ENCODE assay signal across 9 cellular contexts in genomic region chr12:118358008-118358359, GRCh38. TPM values are rescaled to one million over a fixed set of nuclear protein-coding genes. Genes with fewer than 3 reads are reported as not detected.
DNase-seq lines count a peak whose midpoint lies in the region; ATAC-seq, FAIRE-seq and TF ChIP-seq lines count a peak whose summit lies in the region.
"Had no signal": no experiment of that assay in that cellular context is flagged by ENCODE, and none has a peak within 500 bp of the region (broad histone marks: within the 10 kb centered on the region; RNA-seq: fewer than 3 reads in every experiment).

No MANE protein-coding gene starts in this region.

- H3K27ac ChIP-seq in CD8-positive, alpha-beta T cell (ENCODE audit: low read depth, low read length), result no peak overlapping the region
- H3K27ac ChIP-seq in GM12878 (ENCODE audit: control insufficient read depth, insufficient read depth) (peak overlapping the region; percentile 89), mesendoderm (ENCODE audit: low read depth, low read length) (no peak overlapping the region)

- H3K9me3 ChIP-seq in CD8-positive, alpha-beta T cell (ENCODE audit: low read length), result no peaks in the 10 kb centered on the region
- H3K9me3 ChIP-seq in GM12878 (replicated peaks; ENCODE audit: control insufficient read depth, insufficient read depth, low read length), result peaks cover 6% of the 10 kb centered on the region

- peaks cover 35% of the 10 kb centered on the region for H3K4me1 ChIP-seq in CD8-positive, alpha-beta T cell (ENCODE audit: insufficient read depth, low read length)
- H3K4me1 ChIP-seq in GM12878 (ENCODE audit: control insufficient read depth, insufficient read depth, low read length) (peaks cover 6% of the 10 kb centered on the region; the same call in 1 of the 2 replicates), mesendoderm (ENCODE audit: control insufficient read depth, low read depth, low read length) (no peaks in the 10 kb centered on the region)

- TF ChIP-seq POLR2A in GM12878 (IDR thresholded peaks at IDR 0.05; ENCODE audit: low read depth, low read length), result no peak

- no peak overlapping the region for H4K5ac ChIP-seq in mesendoderm (ENCODE audit: low read length)

- H3K4me3 Mint-ChIP-seq in CD8-positive, alpha-beta T cell, result peak overlapping the region; percentile 94
- H3K4me3 Mint-ChIP-seq in natural killer cell treated with Interleukin-12 subunit alpha and Interleukin-12 subunit beta and Interleukin-15 and Interleukin-18, amount 100 ng/mL, for 72 hours, result peak overlapping the region; percentile 89

- in situ Hi-C loops in GM12878 (cut with MboI) (loop anchor here (5.0 kb wide), 1 partner anchor 46 kb away; no protein-coding TSS in a partner anchor), KBM-7 (cut with MboI; ENCODE audit: low pct_unique_long_range_greater_than_20kb, low sequenced_read_pairs) (no loop called here)

- H3K79me2 ChIP-seq in GM12878 (ENCODE audit: control insufficient read depth, insufficient read depth, low read length), result peaks cover 68% of the 10 kb centered on the region
- no peaks in the 10 kb centered on the region for H3K79me2 ChIP-seq in mesendoderm (ENCODE audit: control insufficient read depth, insufficient read depth, low read length)

- RAD21 ChIA-PET in GM12878 (lab: Charles Lee; ENCODE audit: unreplicated experiment), result interaction anchor here (0.6 to 6.9 kb wide), 27 partner anchors 9 to 483 kb away, joined by 3 to 98 read pairs (median 9); partner anchors contain the start of genes SUDS3, TAOK3 and WSB2

- no peaks in the 10 kb centered on the region for H3K79me1 ChIP-seq in mesendoderm (ENCODE audit: low read length)

- no peaks in the 10 kb centered on the region for H3K36me3 ChIP-seq in CD8-positive, alpha-beta T cell (ENCODE audit: insufficient read depth, low read length)
- H3K36me3 ChIP-seq in GM12878 (ENCODE audit: control insufficient read depth in 2 of 2, insufficient read depth in 2 of 2, low read length in 1 of 2) (peaks cover 0 to 4% of the 10 kb centered on the region in 2 experiments; a peak in 1 of 4 replicates), mesendoderm (ENCODE audit: control insufficient read depth, insufficient read depth, low read length) (no peaks in the 10 kb centered on the region)

- H3K27ac Mint-ChIP-seq in CD8-positive, alpha-beta T cell, result peak overlapping the region; percentile 91
- H3K27ac Mint-ChIP-seq in natural killer cell treated with Interleukin-12 subunit alpha and Interleukin-12 subunit beta and Interleukin-15 and Interleukin-18, amount 100 ng/mL, for 72 hours, result peak overlapping the region; percentile 88 to 98

- BruUV-seq in GM12878 (replicated peaks; lab: Mats Ljungman, UMichigan), result no TSS peak

- H3K9ac ChIP-seq in GM12878 (ENCODE audit: control insufficient read depth, insufficient read depth, low read length), result peak overlapping the region; percentile 71
- H3K9ac ChIP-seq in mesendoderm (ENCODE audit: low read length), result no peak overlapping the region

- H2AK5ac ChIP-seq in mesendoderm (ENCODE audit: low read length), result no peak overlapping the region

- H3K56ac ChIP-seq in mesendoderm (ENCODE audit: low read length), result no peak overlapping the region

- SMC1A ChIA-PET in GM12878 (lab: Charles Lee; ENCODE audit: uncharacterized antibody, unreplicated experiment), result interaction anchor here (0.9 to 8.7 kb wide), 27 partner anchors 8 to 237 kb away, joined by 3 to 125 read pairs (median 9); partner anchors contain the start of genes PEBP1, SUDS3 and TAOK3

- no peak for ATAC-seq in CD8-positive, alpha-beta T cell
- no peak for ATAC-seq in GM12878
- ATAC-seq in natural killer cell treated with Interleukin-12 subunit alpha and Interleukin-12 subunit beta and Interleukin-15 and Interleukin-18, amount 100 ng/mL, for 72 hours, result no peak

- H3K9me3 Mint-ChIP-seq in CD8-positive, alpha-beta T cell, result no peaks in the 10 kb centered on the region
- no peaks in the 10 kb centered on the region for H3K9me3 Mint-ChIP-seq in natural killer cell treated with Interleukin-12 subunit alpha and Interleukin-12 subunit beta and Interleukin-15 and Interleukin-18, amount 100 ng/mL, for 72 hours

- H2BK5ac ChIP-seq in mesendoderm (ENCODE audit: low read length), result no peak overlapping the region

- H2BK15ac ChIP-seq in mesendoderm (replicated peaks; ENCODE audit: low read depth), result no peak overlapping the region

- H3K27me3 ChIP-seq in CD8-positive, alpha-beta T cell (ENCODE audit: insufficient read depth, low read length), result no peaks in the 10 kb centered on the region
- H3K27me3 ChIP-seq in GM12878 (replicated peaks in 1 of 2; ENCODE audit: control insufficient read depth in 2 of 2, insufficient read depth in 2 of 2, low read length in 1 of 2) (no peaks in the 10 kb centered on the region), mesendoderm (ENCODE audit: insufficient read depth, low read length, poor library complexity) (no peaks in the 10 kb centered on the region)

- no peak overlapping the region for H3K23ac ChIP-seq in mesendoderm (ENCODE audit: low read length)

- no peak overlapping the region for H3K4ac ChIP-seq in mesendoderm (ENCODE audit: low read depth, low read length)

- H2BK120ac ChIP-seq in mesendoderm (ENCODE audit: low read depth, low read length), result no peak overlapping the region

- no peak for TF ChIP-seq EP300 in GM12878 (IDR thresholded peaks at IDR 0.05; ENCODE audit: borderline replicate concordance in 1 of 2, control insufficient read depth in 1 of 2, low read depth in 2 of 2, low read length in 2 of 2)

- POLR2A ChIA-PET in CD8-positive, alpha-beta T cell (lab: Charles Lee), result interaction anchor here (0.7 to 4.5 kb wide), 3 partner anchors 12 to 79 kb away, joined by 3 to 24 read pairs (median 5); partner anchors contain the start of gene SUDS3
- POLR2A ChIA-PET in GM12878 (lab: Charles Lee), result interaction anchor here (0.6 to 5.9 kb wide), 13 partner anchors 9 to 174 kb away, joined by 3 to 68 read pairs (median 10); partner anchors contain the start of genes SUDS3 and TAOK3

- no peak for FAIRE-seq in GM12878 (lab: Jason Lieb, UNC)

- TF ChIP-seq CTCF in CD8-positive, alpha-beta T cell (IDR thresholded peaks at IDR 0.05), result no peak
- no peak for TF ChIP-seq CTCF in GM12878 (IDR thresholded peaks at IDR 0.05 in 2 of 3, conservative IDR thresholded peaks at IDR 0.05 in 1 of 3; ENCODE audit: control insufficient read depth in 2 of 3, extremely low read depth in 1 of 3, insufficient read depth in 1 of 3, low read depth in 3 of 3, low read length in 3 of 3)

- intact Hi-C loops in CD8-positive, alpha-beta T cell (cut with DNase I, micrococcal nuclease), result loop anchor here in 1 of 2 experiments (5.0 kb wide), 2 partner anchors 51 to 221 kb away; partner anchors contain the start of gene PEBP1
- intact Hi-C loops in GM12878 (cut with micrococcal nuclease; ENCODE audit: unreplicated experiment), result loop anchor here (2.0 to 5.0 kb wide), 3 partner anchors 51 to 176 kb away; no protein-coding TSS in a partner anchor

- CTCF ChIA-PET in CD8-positive, alpha-beta T cell (lab: Charles Lee), result interaction anchor here (2.6 to 6.5 kb wide), 2 partner anchors 15 to 19 kb away, joined by 9 to 66 read pairs; partner anchors contain the start of genes SUDS3 and TAOK3
- CTCF ChIA-PET in GM12878 (lab: Yijun Ruan, JAX), result interaction anchor here (0.7 to 7.6 kb wide), 32 partner anchors 10 to 297 kb away, joined by 3 to 98 read pairs (median 6); partner anchors contain the start of genes SUDS3, TAOK3 and WSB2

- H3K4me1 Mint-ChIP-seq in CD8-positive, alpha-beta T cell (ENCODE audit: low read depth), result peaks cover 64% of the 10 kb centered on the region
- peaks cover 40 to 46% of the 10 kb centered on the region in 2 donors for H3K4me1 Mint-ChIP-seq in natural killer cell treated with Interleukin-12 subunit alpha and Interleukin-12 subunit beta and Interleukin-15 and Interleukin-18, amount 100 ng/mL, for 72 hours (ENCODE audit: low read depth in 2 of 2)

- H3K36me3 Mint-ChIP-seq in CD8-positive, alpha-beta T cell, result peaks cover 19% of the 10 kb centered on the region
- H3K36me3 Mint-ChIP-seq in natural killer cell treated with Interleukin-12 subunit alpha and Interleukin-12 subunit beta and Interleukin-15 and Interleukin-18, amount 100 ng/mL, for 72 hours, result peaks cover 10% of the 10 kb centered on the region

- WGBS in GM12878 (ENCODE audit: insufficient coverage, insufficient replicate concordance, low lambda C conversion rate, missing lambda C conversion rate), result 7% methylated on average over 1 of the region's 1 CpG
- WGBS in mesendoderm (ENCODE audit: extremely low coverage, insufficient coverage, low lambda C conversion rate), result no CpG with 5 or more reads among the region's 1 CpG

- no peaks in the 10 kb centered on the region for H3K27me3 Mint-ChIP-seq in CD8-positive, alpha-beta T cell (ENCODE audit: low read depth)
- H3K27me3 Mint-ChIP-seq in natural killer cell treated with Interleukin-12 subunit alpha and Interleukin-12 subunit beta and Interleukin-15 and Interleukin-18, amount 100 ng/mL, for 72 hours, result no peaks in the 10 kb centered on the region

- TF ChIP-seq RAD21 in GM12878 (IDR thresholded peaks at IDR 0.05; ENCODE audit: insufficient read depth, low read depth, low read length), result no peak

- no peak overlapping the region for H4K8ac ChIP-seq in mesendoderm (ENCODE audit: low read depth, low read length)

- peak overlapping the region; percentile 65 for H3K4me3 ChIP-seq in CD8-positive, alpha-beta T cell (ENCODE audit: low read depth, low read length)
- H3K4me3 ChIP-seq in Jurkat, Clone E6-1 (ENCODE audit: low read length), result peak overlapping the region; percentile 67
- H3K4me3 ChIP-seq in GM12878 (peak overlapping the region; percentile 67), mesendoderm (ENCODE audit: low read length) (no peak overlapping the region)

- H3K18ac ChIP-seq in mesendoderm (ENCODE audit: low read length), result no peak overlapping the region

- no peak overlapping the region for H2AFZ ChIP-seq in GM12878 (ENCODE audit: control insufficient read depth, low read depth, low read length)

- no peak for DNase-seq in CD8-positive, alpha-beta T cell
- no peak for DNase-seq in Jurkat, Clone E6-1 (ENCODE audit: low read depth, low spot score)
- DNase-seq in GM12878 (ENCODE audit: low read depth, low spot score), result no peak
- no peak for DNase-seq in natural killer cell treated with Interleukin-12 subunit alpha and Interleukin-12 subunit beta and Interleukin-15 and Interleukin-18, amount 100 ng/mL, for 72 hours (ENCODE audit: low spot score)
- no peak for DNase-seq in occipital lobe (lab: John Stamatoyannopoulos, UW)
- no peak for DNase-seq in KBM-7
- no peak for DNase-seq in mesendoderm
- no peak for DNase-seq in NCI-H2196 (lab: John Stamatoyannopoulos, UW; ENCODE audit: unreplicated experiment)
- DNase-seq: activated gamma-delta T cell had no signal

- H3K4me2 ChIP-seq in GM12878 (ENCODE audit: control insufficient read depth, insufficient read depth) (peak overlapping the region; percentile 71), mesendoderm (ENCODE audit: low read length) (no peak overlapping the region)

- H4K20me1 ChIP-seq in GM12878 (ENCODE audit: control insufficient read depth, insufficient read depth), result no peaks in the 10 kb centered on the region

RNA-seq across cellular contexts. Expression of gene TAOK3, which starts 14.7 kb away (rescaled TPM):
- total RNA-seq in CD8-positive, alpha-beta T cell, result 10 to 100 TPM; 46.5 to 47.3 TPM
- polyA plus RNA-seq in Jurkat, Clone E6-1 (2012; ENCODE audit: insufficient read depth, insufficient read length), result 55.1 TPM
- total RNA-seq in GM12878 (2013; cell fraction: nucleolus; rRNA removed), result 292 and 310 TPM in 2 replicates
- total RNA-seq in GM12878 (2014; rRNA removed) (43.7 and 56.1 TPM in 2 replicates), GM12878 (2014; rRNA removed; fragmentation: Illumina TruSeq; extraction: Trizol) (92.8 and 93.7 TPM in 2 replicates), GM12878 (2021) (50.7 and 52.0 TPM in 2 replicates), occipital lobe (52.9 TPM)
- polyA plus RNA-seq in GM12878 (2011; ENCODE audit: low read depth), result 29.8 TPM
- polyA plus RNA-seq in GM12878 (2011; rRNA removed) (129 and 131 TPM in 2 replicates), GM12878 (2014; fragmentation: Illumina TruSeq; extraction: Trizol) (98.9 and 117 TPM in 2 replicates), GM12878 (2014; fragmentation: Nextera tagmentation; extraction: Ambion mirVana) (10 to 100 TPM; 41.3 to 42.5 TPM), GM12878 (2014; rRNA removed) (37.7 and 47.3 TPM in 2 replicates), GM12878 (2016; fragmentation: Nextera tagmentation; extraction: Ambion mirVana) (10 to 100 TPM; 63.6 to 69.5 TPM)
- 71.4 and 104 TPM in 2 replicates for polyA plus RNA-seq in GM12878 (2011; cell fraction: cytosol; rRNA removed)
- 62.7 and 82.1 TPM in 2 replicates for polyA plus RNA-seq in GM12878 (2011; cell fraction: nucleus; rRNA removed)
- 35.8 and 44.5 TPM in 2 replicates for polyA plus RNA-seq in GM12878 (2012)
- polyA minus RNA-seq in GM12878 (2011; rRNA and poly(A)+ RNA removed), result 214 and 256 TPM in 2 replicates
- 46.5 and 53.7 TPM in 2 replicates for polyA minus RNA-seq in GM12878 (2011; cell fraction: cytosol; rRNA and poly(A)+ RNA removed)
- polyA minus RNA-seq in GM12878 (2011; cell fraction: nucleus; rRNA and poly(A)+ RNA removed), result 57.2 and 77.2 TPM in 2 replicates
- 100 to 1,000 TPM; 106 to 107 TPM for total RNA-seq in natural killer cell treated with Interleukin-12 subunit alpha and Interleukin-12 subunit beta and Interleukin-15 and Interleukin-18, amount 100 ng/mL, for 72 hours
- polyA plus RNA-seq in mesendoderm (2013, experiment 1 of 2), result 5.0 TPM
- polyA plus RNA-seq in mesendoderm (2013, experiment 2 of 2), result 5.2 TPM

RNA-seq across cellular contexts. Expression of gene SUDS3, which starts 18.4 kb away (rescaled TPM):
- total RNA-seq in CD8-positive, alpha-beta T cell, result 10 to 100 TPM; 23.0 to 23.6 TPM
- polyA plus RNA-seq in Jurkat, Clone E6-1 (2012; ENCODE audit: insufficient read depth, insufficient read length), result 26.1 TPM
- 56.9 and 67.2 TPM in 2 replicates for total RNA-seq in GM12878 (2013; cell fraction: nucleolus; rRNA removed)
- total RNA-seq in GM12878 (2014; rRNA removed), result 25.9 and 26.4 TPM in 2 replicates
- 21.3 and 22.0 TPM in 2 replicates for total RNA-seq in GM12878 (2014; rRNA removed; fragmentation: Illumina TruSeq; extraction: Trizol)
- total RNA-seq in GM12878 (2021), result 21.1 and 21.3 TPM in 2 replicates
- 14.3 TPM for polyA plus RNA-seq in GM12878 (2011; ENCODE audit: low read depth)
- polyA plus RNA-seq in GM12878 (2011; rRNA removed), result 42.8 and 52.1 TPM in 2 replicates
- 19.6 and 25.2 TPM in 2 replicates for polyA plus RNA-seq in GM12878 (2011; cell fraction: cytosol; rRNA removed)
- polyA plus RNA-seq in GM12878 (2011; cell fraction: nucleus; rRNA removed), result 40.3 and 42.7 TPM in 2 replicates
- 16.0 and 16.4 TPM in 2 replicates for polyA plus RNA-seq in GM12878 (2012)
- 22.5 and 25.0 TPM in 2 replicates for polyA plus RNA-seq in GM12878 (2014; fragmentation: Illumina TruSeq; extraction: Trizol)
- 1 to 10 TPM; 5.2 to 9.5 TPM for polyA plus RNA-seq in GM12878 (2014; fragmentation: Nextera tagmentation; extraction: Ambion mirVana)
- polyA plus RNA-seq in GM12878 (2014; rRNA removed), result 20.0 and 22.9 TPM in 2 replicates
- 10 to 100 TPM; 21.2 to 21.4 TPM for polyA plus RNA-seq in GM12878 (2016; fragmentation: Nextera tagmentation; extraction: Ambion mirVana)
- polyA minus RNA-seq in GM12878 (2011; rRNA and poly(A)+ RNA removed), result 30.0 and 30.9 TPM in 2 replicates
- polyA minus RNA-seq in GM12878 (2011; cell fraction: cytosol; rRNA and poly(A)+ RNA removed), result 10.4 and 16.2 TPM in 2 replicates
- 15.7 and 29.7 TPM in 2 replicates for polyA minus RNA-seq in GM12878 (2011; cell fraction: nucleus; rRNA and poly(A)+ RNA removed)
- 10 to 100 TPM; 26.1 to 34.0 TPM for total RNA-seq in natural killer cell treated with Interleukin-12 subunit alpha and Interleukin-12 subunit beta and Interleukin-15 and Interleukin-18, amount 100 ng/mL, for 72 hours
- total RNA-seq in occipital lobe, result 67.2 TPM
- polyA plus RNA-seq in mesendoderm (2013, experiment 1 of 2), result 26.4 TPM
- 26.5 TPM for polyA plus RNA-seq in mesendoderm (2013, experiment 2 of 2)
